ENCODE assay signal across 32 cellular contexts in genomic region chr12:116654216-116654743, GRCh38.
"Had no signal": no experiment of that assay in that cellular context is flagged by ENCODE, and none has a peak within 500 bp of the region (broad histone marks: within the 10 kb centered on the region; RNA-seq: fewer than 3 reads in every experiment).

No MANE protein-coding gene starts in this region.

- H3K36me3 Mint-ChIP-seq: activated naive CD8-positive, alpha-beta T cell treated with anti-CD3 and anti-CD28 coated beads for 36 hours; brain had no signal

- H3K4me1 Mint-ChIP-seq: activated B cell treated with CpG ODN at 0.5 μM for 24 hours; activated naive CD8-positive, alpha-beta T cell treated with anti-CD3 and anti-CD28 coated beads for 36 hours; activated T-helper 17 cell treated with anti-CD3 and anti-CD28 coated beads, Interleukin-2, amount 50 U/mL, for 72 hours had no signal

- H3K4me3 ChIP-seq: ascending aorta, breast epithelium, cardiac muscle cell, colonic mucosa, dorsolateral prefrontal cortex had no signal

- H3K27me3 Mint-ChIP-seq: dendritic cell treated with granulocyte-macrophage colony-stimulating factor and Interleukin-4, amounts not matched to agents 40 ng/mL and 50 ng/mL, for 4 days had no signal

- H3K4me1 ChIP-seq: breast epithelium had no signal

- H3K27me3 ChIP-seq: ascending aorta, breast epithelium, cardiac muscle cell, colonic mucosa, dorsolateral prefrontal cortex had no signal

- FAIRE-seq: frontal cortex had no signal

- H3K27ac Mint-ChIP-seq: activated B cell treated with CpG ODN at 0.5 μM for 24 hours; activated CD8-positive, alpha-beta T cell treated with anti-CD3 and anti-CD28 coated beads for 36 hours; activated naive CD4-positive, alpha-beta T cell treated with anti-CD3 and anti-CD28 coated beads for 36 hours; activated naive CD4-positive, alpha-beta T cell treated with anti-CD3 and anti-CD28 coated beads, Interleukin-2, amount 50 U/mL, for 24 hours; activated naive CD8-positive, alpha-beta T cell treated with anti-CD3 and anti-CD28 coated beads for 36 hours; activated naive CD8-positive, alpha-beta T cell treated with anti-CD3 and anti-CD28 coated beads, Interleukin-2, amount 50 U/mL, for 24 hours; activated T-helper 17 cell treated with anti-CD3 and anti-CD28 coated beads, Interleukin-2, amount 50 U/mL, for 72 hours; brain; dendritic cell treated with granulocyte-macrophage colony-stimulating factor and Interleukin-4, amounts not matched to agents 40 ng/mL and 50 ng/mL, for 4 days; endodermal cell; T-helper 17 cell; T-helper 2 cell treated with Interferon-gamma antibody and Interleukin-4, amounts not matched to agents 5 μg/mL and 100 μg/mL, for 36 hours had no signal

- DNase-seq: activated B cell treated with CpG ODN at 0.5 μM for 24 hours; activated CD4-positive, alpha-beta T cell treated with anti-CD3 and anti-CD28 coated beads for 48 hours; activated CD4-positive, alpha-beta T cell treated with anti-CD3 and anti-CD28 coated beads, Interleukin-2, amount 50 U/mL, for 1 hour; activated CD4-positive, alpha-beta T cell treated with anti-CD3 and anti-CD28 coated beads, Interleukin-2, amount 50 U/mL, for 48 hours; activated CD8-positive, alpha-beta memory T cell treated with anti-CD3 and anti-CD28 coated beads for 24 hours; activated CD8-positive, alpha-beta T cell treated with anti-CD3 and anti-CD28 coated beads for 36 hours; activated effector memory CD4-positive, alpha-beta T cell treated with Interleukin-2 at 50 U/mL for 16 hours; activated gamma-delta T cell treated with Interleukin-2 at 50 U/mL for 16 hours; activated naive CD4-positive, alpha-beta T cell treated with anti-CD3 and anti-CD28 coated beads for 36 hours; activated naive CD8-positive, alpha-beta T cell treated with anti-CD3 and anti-CD28 coated beads for 36 hours; activated naive CD8-positive, alpha-beta T cell treated with anti-CD3 and anti-CD28 coated beads, Interleukin-2, amount 50 U/mL, for 24 hours; activated T-cell treated with anti-CD3 and anti-CD28 coated beads, Interleukin-2, amount 50 U/mL, for 4 hours; central memory CD4-positive, alpha-beta T cell; cerebellar nuclear complex; colonic mucosa; dorsolateral prefrontal cortex; effector memory CD4-positive, alpha-beta T cell; endodermal cell; head of caudate nucleus; T-helper 1 cell; T-helper 17 cell; T1000; WERI-Rb-1 had no signal

- H3K9me3 ChIP-seq: ascending aorta, breast epithelium, colonic mucosa had no signal

- H3K9me3 Mint-ChIP-seq: activated CD8-positive, alpha-beta T cell treated with anti-CD3 and anti-CD28 coated beads for 36 hours; activated naive CD4-positive, alpha-beta T cell treated with anti-CD3 and anti-CD28 coated beads for 36 hours; activated T-helper 17 cell treated with anti-CD3 and anti-CD28 coated beads, Interleukin-2, amount 50 U/mL, for 72 hours had no signal

- H3K27ac ChIP-seq: ascending aorta, breast epithelium, cardiac muscle cell, colonic mucosa, dorsolateral prefrontal cortex, WERI-Rb-1 had no signal

- H3K36me3 ChIP-seq: ascending aorta, breast epithelium, cardiac muscle cell, colonic mucosa, WERI-Rb-1 had no signal

- H3K4me3 Mint-ChIP-seq: activated B cell treated with CpG ODN at 0.5 μM for 24 hours; activated CD8-positive, alpha-beta T cell treated with anti-CD3 and anti-CD28 coated beads for 36 hours; activated naive CD4-positive, alpha-beta T cell treated with anti-CD3 and anti-CD28 coated beads for 36 hours; activated naive CD4-positive, alpha-beta T cell treated with anti-CD3 and anti-CD28 coated beads, Interleukin-2, amount 50 U/mL, for 24 hours; activated naive CD8-positive, alpha-beta T cell treated with anti-CD3 and anti-CD28 coated beads for 36 hours; activated naive CD8-positive, alpha-beta T cell treated with anti-CD3 and anti-CD28 coated beads, Interleukin-2, amount 50 U/mL, for 24 hours; activated T-cell treated with anti-CD3 and anti-CD28 coated beads, Interleukin-2, amount 50 U/mL, for 4 hours; activated T-helper 17 cell treated with anti-CD3 and anti-CD28 coated beads, Interleukin-2, amount 50 U/mL, for 72 hours; brain; dendritic cell treated with granulocyte-macrophage colony-stimulating factor and Interleukin-4, amounts not matched to agents 40 ng/mL and 50 ng/mL, for 4 days; endodermal cell; T-helper 17 cell; T-helper 2 cell treated with Interferon-gamma antibody and Interleukin-4, amounts not matched to agents 5 μg/mL and 100 μg/mL, for 36 hours had no signal
